1 cellular context compared by ENCODE assay signal in genomic region chr4:107757860-107758476, GRCh38.
TF ChIP-seq lines count a peak whose summit lies in the region.

No MANE protein-coding gene starts in this region.

TF ChIP-seq in HepG2, 621 proteins besides CTCF, POLR2A, EP300 and RAD21 (continued from another document):
- no peak for TF ChIP-seq SRSF9 (IDR thresholded peaks at IDR 0.05; ENCODE audit: borderline replicate concordance, insufficient read depth, low read depth, low read length, poor library complexity, severe bottlenecking)
